ENCODE assay signal across 22 cellular contexts in genomic region chr2:233925402-233925801, GRCh38. TPM values are rescaled to one million over a fixed set of nuclear protein-coding genes. Genes with fewer than 3 reads are reported as not detected.
"Had no signal": no experiment of that assay in that cellular context is flagged by ENCODE, and none has a peak within 500 bp of the region (broad histone marks: within the 10 kb centered on the region; RNA-seq: fewer than 3 reads in every experiment).

No MANE protein-coding gene starts in this region.

- H3K27ac ChIP-seq: RWPE1 had no signal

- H3K9me3 ChIP-seq: MG63, SK-N-SH had no signal

- H3K27me3 ChIP-seq: MG63 had no signal

- H3K36me3 ChIP-seq: MG63 had no signal

- ATAC-seq: Panc1, PC-3 had no signal

- H3K9me2 ChIP-seq: SK-N-SH had no signal

- DNase-seq: IMR-90, KG1, MG63, NCI-H1092, NCI-H1105 treated with DMSO at 0.1 percent for 48 hours, NCI-H1417 treated with DMSO at 0.1 percent for 48 hours, NCI-H187, NCI-H2029, NCI-H2081 treated with DMSO at 0.1 percent for 48 hours, NCI-H2171, NCI-H226, NCI-H446, NCI-H510A, NCI-H524 treated with DMSO at 0.1 percent for 48 hours, NCI-H69, NCI-H774, PC-3, SHP77, SK-N-SH had no signal

- H3K4me2 ChIP-seq: SK-N-SH had no signal

- H3K4me3 ChIP-seq: MG63 had no signal

RNA-seq across cellular contexts. Expression of gene TRPM8, which starts 8.2 kb away (rescaled TPM):
- total RNA-seq: HepG2, IMR-90, PC-3 had no signal
- polyA plus RNA-seq: IMR-90 had no signal
